In the genomic region with DNA sequence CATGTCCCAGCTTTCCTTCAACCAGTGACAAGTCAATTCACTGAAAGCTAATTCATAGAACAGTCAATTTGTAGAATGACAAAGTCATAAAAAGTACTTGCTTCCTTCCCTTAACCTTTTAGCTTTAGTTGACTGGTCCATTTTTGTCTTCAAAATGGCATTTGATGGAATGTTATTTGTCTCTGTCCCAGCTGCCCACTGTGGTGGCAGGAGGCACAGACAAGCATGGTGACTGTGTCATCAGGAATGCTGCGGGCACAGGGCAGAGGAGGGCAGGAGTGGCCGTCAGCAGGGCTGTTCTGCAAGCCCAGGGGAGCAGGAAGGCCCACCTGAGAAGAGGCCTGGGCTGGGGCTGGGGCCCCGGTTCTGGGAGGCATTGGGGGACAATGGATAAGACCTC, we compare ENCODE assay signal across 25 cellular contexts. TPM values are rescaled to one million over a fixed set of nuclear protein-coding genes. Genes with fewer than 3 reads are reported as not detected.
A peak's percentile ranks its signal among the peaks of the same experiment; 100 is the strongest.
DNase-seq lines count a peak whose midpoint lies in the region; ATAC-seq and TF ChIP-seq lines count a peak whose summit lies in the region.
"Had no signal": no experiment of that assay in that cellular context is flagged by ENCODE, and none has a peak within 500 bp of the region (broad histone marks: within the 10 kb centered on the region; RNA-seq: fewer than 3 reads in every experiment).

No MANE protein-coding gene starts in this region.

- no peak for TF ChIP-seq CTCF in psoas muscle (IDR thresholded peaks at IDR 0.05)
- TF ChIP-seq CTCF in mucosa of descending colon (IDR thresholded peaks at IDR 0.05), result no peak

- no peak for DNase-seq in CD4-positive, CD25-positive, alpha-beta regulatory T cell
- DNase-seq in HS-27A (ENCODE audit: low read depth), result peak; percentile 22
- no peak for DNase-seq in psoas muscle
- DNase-seq in HAP-1 (ENCODE audit: low spot score in 2 of 2), result no peak
- no peak for DNase-seq in mucosa of descending colon
- no peak for DNase-seq in stimulated activated CD4-positive, alpha-beta T cell treated with anti-CD3 and anti-CD28 coated beads, Interleukin-2, amount 100 ng/mL, for 24 hours
- DNase-seq: activated CD4-positive, alpha-beta T cell treated with anti-CD3 and anti-CD28 coated beads, Interleukin-2, amount 50 U/mL, for 4 hours; activated CD4-positive, CD25-positive, alpha-beta regulatory T cell; activated CD8-positive, alpha-beta memory T cell treated with anti-CD3 and anti-CD28 coated beads, Interleukin-2, amount 50 U/mL, for 4 hours; activated naive CD8-positive, alpha-beta T cell treated with anti-CD3 and anti-CD28 coated beads, Interleukin-2, amount 10 ng/mL, durations not matched to agents 7 days and 5 days; C1 segment of cervical spinal cord; GM23248; head of caudate nucleus; kidney glomerular epithelial cell; NCI-H1105; NCI-H2029; NCI-H2227 treated with DMSO at 0.1 percent for 48 hours; NCI-H748 treated with DMSO at 0.1 percent for 48 hours; T-helper 9 cell; upper lobe of right lung had no signal

- H3K9me3 Mint-ChIP-seq in CD4-positive, CD25-positive, alpha-beta regulatory T cell, result no peaks in the 10 kb centered on the region
- H3K9me3 Mint-ChIP-seq: activated naive CD8-positive, alpha-beta T cell treated with anti-CD3 and anti-CD28 coated beads, Interleukin-2, amount 10 ng/mL, durations not matched to agents 7 days and 5 days; activated T-helper 2 cell treated with anti-CD3 and anti-CD28 coated beads, Interferon-gamma antibody, Interleukin-2, Interleukin-4, amounts not matched to agents 10 μg/mL and 5 μg/mL and 100 μg/mL, durations not matched to agents 14 hours and 24 hours and 36 hours had no signal

- in situ Hi-C loops in HAP-1 (cut with MboI; ENCODE audit: low sequenced_read_pairs), result no loop called here

- no peak overlapping the region for H3K4me3 ChIP-seq in CD4-positive, CD25-positive, alpha-beta regulatory T cell (ENCODE audit: low read depth, low read length)
- no peak overlapping the region for H3K4me3 ChIP-seq in psoas muscle
- no peak overlapping the region for H3K4me3 ChIP-seq in HAP-1
- no peak overlapping the region for H3K4me3 ChIP-seq in mucosa of descending colon
- H3K4me3 ChIP-seq: GM23248, lung, upper lobe of right lung had no signal

- H3K9me3 ChIP-seq in CD4-positive, CD25-positive, alpha-beta regulatory T cell (ENCODE audit: control insufficient read depth in 2 of 2, low read length in 2 of 2), result no peaks in the 10 kb centered on the region
- H3K9me3 ChIP-seq in psoas muscle, result no peaks in the 10 kb centered on the region
- H3K9me3 ChIP-seq in HAP-1, result no peaks in the 10 kb centered on the region
- no peaks in the 10 kb centered on the region for H3K9me3 ChIP-seq in mucosa of descending colon
- H3K9me3 ChIP-seq: upper lobe of right lung had no signal

- H3K4me3 Mint-ChIP-seq in CD4-positive, CD25-positive, alpha-beta regulatory T cell, result no peak overlapping the region
- H3K4me3 Mint-ChIP-seq: activated naive CD8-positive, alpha-beta T cell treated with anti-CD3 and anti-CD28 coated beads, Interleukin-2, amount 10 ng/mL, durations not matched to agents 7 days and 5 days had no signal

- no peak overlapping the region for H3K27ac ChIP-seq in CD4-positive, CD25-positive, alpha-beta regulatory T cell (ENCODE audit: insufficient read depth, low read length, poor library complexity, severe bottlenecking)
- H3K27ac ChIP-seq in psoas muscle, result no peak overlapping the region
- H3K27ac ChIP-seq: GM23248, upper lobe of right lung had no signal

- no peak for ATAC-seq in CD4-positive, CD25-positive, alpha-beta regulatory T cell (ENCODE audit: low read depth in 2 of 2)
- ATAC-seq in SK-N-SH treated with all-trans-retinoic acid at 6 μM for 48 hours (0 out of 3 replicates have a peak, but pooled peaks have one; percentile 15), psoas muscle (peak in 3 of 4 donors; percentile 49 to 61 (median 51)), HG02642 (IDR thresholded peaks at IDR 0.05; ENCODE audit: poor library complexity, unreplicated experiment) (no peak), mucosa of descending colon (no peak)
- ATAC-seq: HepG2, upper lobe of right lung had no signal

- intact Hi-C loops in psoas muscle (cut with DNase I), result no loop called here
- intact Hi-C loops in mucosa of descending colon (cut with DNase I, micrococcal nuclease), result no loop called here

- H3K4me1 Mint-ChIP-seq in CD4-positive, CD25-positive, alpha-beta regulatory T cell, result peaks cover 0 to 14% (median 6%) of the 10 kb centered on the region in 4 donors

- H3K36me3 Mint-ChIP-seq in CD4-positive, CD25-positive, alpha-beta regulatory T cell, result no peaks in the 10 kb centered on the region

- H3K36me3 ChIP-seq in CD4-positive, CD25-positive, alpha-beta regulatory T cell (ENCODE audit: control insufficient read depth, insufficient read depth, low read length), result no peaks in the 10 kb centered on the region
- H3K36me3 ChIP-seq in psoas muscle (ENCODE audit: insufficient read depth in 1 of 2, low read depth in 1 of 2), result no peaks in the 10 kb centered on the region
- no peaks in the 10 kb centered on the region for H3K36me3 ChIP-seq in HAP-1 (replicated peaks)
- no peaks in the 10 kb centered on the region for H3K36me3 ChIP-seq in mucosa of descending colon (ENCODE audit: low read depth)
- H3K36me3 ChIP-seq: upper lobe of right lung had no signal

- H3K27ac Mint-ChIP-seq in CD4-positive, CD25-positive, alpha-beta regulatory T cell, result peak overlapping the region in 2 of 3 donors; percentile 60 to 65

- no peaks in the 10 kb centered on the region for H3K4me1 ChIP-seq in CD4-positive, CD25-positive, alpha-beta regulatory T cell (ENCODE audit: control insufficient read depth, insufficient read depth, low read length, poor library complexity, severe bottlenecking)
- H3K4me1 ChIP-seq in psoas muscle, result no peaks in the 10 kb centered on the region
- no peaks in the 10 kb centered on the region for H3K4me1 ChIP-seq in HAP-1
- H3K4me1 ChIP-seq in mucosa of descending colon (ENCODE audit: low read depth), result no peaks in the 10 kb centered on the region
- H3K4me1 ChIP-seq: upper lobe of right lung had no signal

- WGBS in psoas muscle, 3 donors, result 80 to 86% (median 83%) methylated on average over 3 of the region's 3 CpGs

- H3K27me3 ChIP-seq in CD4-positive, CD25-positive, alpha-beta regulatory T cell (ENCODE audit: control insufficient read depth, insufficient read depth, low read length), result no peaks in the 10 kb centered on the region
- H3K27me3 ChIP-seq in psoas muscle (ENCODE audit: insufficient read depth in 3 of 3, low read length in 2 of 3), result no peaks in the 10 kb centered on the region
- no peaks in the 10 kb centered on the region for H3K27me3 ChIP-seq in HAP-1 (ENCODE audit: low read depth)
- H3K27me3 ChIP-seq: upper lobe of right lung had no signal

- no peaks in the 10 kb centered on the region for H3K27me3 Mint-ChIP-seq in CD4-positive, CD25-positive, alpha-beta regulatory T cell
- H3K27me3 Mint-ChIP-seq: activated naive CD8-positive, alpha-beta T cell treated with anti-CD3 and anti-CD28 coated beads, Interleukin-2, amount 10 ng/mL, durations not matched to agents 7 days and 5 days had no signal

TF ChIP-seq in SK-N-SH treated with all-trans-retinoic acid at 6 μM for 48 hours, 23 proteins besides CTCF, POLR2A, EP300 and RAD21:
- TF ChIP-seq, protein P1, sequence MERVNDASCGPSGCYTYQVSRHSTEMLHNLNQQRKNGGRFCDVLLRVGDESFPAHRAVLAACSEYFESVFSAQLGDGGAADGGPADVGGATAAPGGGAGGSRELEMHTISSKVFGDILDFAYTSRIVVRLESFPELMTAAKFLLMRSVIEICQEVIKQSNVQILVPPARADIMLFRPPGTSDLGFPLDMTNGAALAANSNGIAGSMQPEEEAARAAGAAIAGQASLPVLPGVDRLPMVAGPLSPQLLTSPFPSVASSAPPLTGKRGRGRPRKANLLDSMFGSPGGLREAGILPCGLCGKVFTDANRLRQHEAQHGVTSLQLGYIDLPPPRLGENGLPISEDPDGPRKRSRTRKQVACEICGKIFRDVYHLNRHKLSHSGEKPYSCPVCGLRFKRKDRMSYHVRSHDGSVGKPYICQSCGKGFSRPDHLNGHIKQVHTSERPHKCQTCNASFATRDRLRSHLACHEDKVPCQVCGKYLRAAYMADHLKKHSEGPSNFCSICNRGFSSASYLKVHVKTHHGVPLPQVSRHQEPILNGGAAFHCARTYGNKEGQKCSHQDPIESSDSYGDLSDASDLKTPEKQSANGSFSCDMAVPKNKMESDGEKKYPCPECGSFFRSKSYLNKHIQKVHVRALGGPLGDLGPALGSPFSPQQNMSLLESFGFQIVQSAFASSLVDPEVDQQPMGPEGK (CRISPR knock-in tag; IDR thresholded peaks at IDR 0.05; ENCODE audit: borderline replicate concordance), result no peak
- TF ChIP-seq SNAI2 (CRISPR knock-in tag; IDR thresholded peaks at IDR 0.05) (no peak), ZC3H10 (CRISPR knock-in tag; IDR thresholded peaks at IDR 0.05) (no peak), ZFP30 (CRISPR knock-in tag; IDR thresholded peaks at IDR 0.05) (no peak), ZNF565 (CRISPR knock-in tag; conservative IDR thresholded peaks at IDR 0.05; ENCODE audit: low read depth) (no peak), ISL1 (CRISPR knock-in tag; IDR thresholded peaks at IDR 0.05) (no peak)

RNA-seq across cellular contexts. Expression of gene IQSEC1, which starts 10.0 kb away (rescaled TPM):
- 131 TPM for total RNA-seq in CD4-positive, CD25-positive, alpha-beta regulatory T cell
- 10 to 100 TPM; 17.7 to 23.7 (median 21.0) TPM for polyA plus RNA-seq in CD4-positive, CD25-positive, alpha-beta regulatory T cell
- 10 to 100 TPM; 28.0 to 45.4 (median 33.9) TPM for total RNA-seq in psoas muscle
- polyA plus RNA-seq in psoas muscle, result 10 to 100 TPM in 2 of 3 donors, 1 to 10 TPM in 1; 8.6 to 22.0 (median 10.8) TPM
- total RNA-seq in mucosa of descending colon, result 10 to 100 TPM; 19.8 to 42.2 (median 21.9) TPM

Comparison
In these comparisons a context has a peak if more than half of its experiments do, and no peak if none do; other contexts are left out.
1. ATAC-seq: peak in SK-N-SH treated with all-trans-retinoic acid at 6 μM for 48 hours (single experiment) and psoas muscle (3 of 4); none in CD4-positive, CD25-positive, alpha-beta regulatory T cell (0 of 2), HG02642 (single experiment) and mucosa of descending colon (single experiment).